ENCODE assay signal across 1 cellular context in genomic region chr4:138238521-138239292, GRCh38.
TF ChIP-seq lines count a peak whose summit lies in the region.

No MANE protein-coding gene starts in this region.

TF ChIP-seq in GM12878, 131 proteins besides CTCF, POLR2A, EP300 and RAD21:
- TF ChIP-seq E2F8 (IDR thresholded peaks at IDR 0.05; ENCODE audit: low read depth, partially characterized antibody) (no peak), MYC (IDR thresholded peaks at IDR 0.05; ENCODE audit: insufficient read depth, insufficient read length, insufficient replicate concordance, low read length, severe bottlenecking) (no peak), GATAD2B (conservative IDR thresholded peaks at IDR 0.05; ENCODE audit: low read depth) (no peak), PML (IDR thresholded peaks at IDR 0.05; ENCODE audit: low read length) (no peak), PRDM15 (CRISPR knock-in tag; IDR thresholded peaks at IDR 0.05) (no peak), CBFB (IDR thresholded peaks at IDR 0.05; ENCODE audit: low read depth) (no peak), SUPT20H (IDR thresholded peaks at IDR 0.05; ENCODE audit: borderline replicate concordance, control insufficient read depth, low read depth, low read length) (no peak), MYB (IDR thresholded peaks at IDR 0.05; ENCODE audit: borderline replicate concordance, low read depth, low read length) (no peak), ZNF687 (IDR thresholded peaks at IDR 0.05) (no peak), TCF7 (IDR thresholded peaks at IDR 0.05; ENCODE audit: borderline replicate concordance) (no peak), ZBTB11 (CRISPR knock-in tag; IDR thresholded peaks at IDR 0.05) (no peak), TCF12 (IDR thresholded peaks at IDR 0.05; ENCODE audit: low read depth, low read length) (no peak), NR2C1 (IDR thresholded peaks at IDR 0.05) (no peak), CREM (IDR thresholded peaks at IDR 0.05; ENCODE audit: low read depth) (no peak), ZNF274 (IDR thresholded peaks at IDR 0.05; ENCODE audit: insufficient read depth, insufficient read length) (no peak), ZNF592 (IDR thresholded peaks at IDR 0.05) (no peak)
